Comparison of ENCODE assay signal across 1 cellular context in genomic region chr5:38601843-38602424, GRCh38.
TF ChIP-seq lines count a peak whose summit lies in the region.

No MANE protein-coding gene starts in this region.

TF ChIP-seq in GM23338, 12 proteins besides CTCF, POLR2A, EP300 and RAD21 (continued from another document):
- TF ChIP-seq EZH2phosphoT487 (IDR thresholded peaks at IDR 0.05; ENCODE audit: unreplicated experiment): no peak
